Comparison of ENCODE assay signal across 30 cellular contexts in genomic region chr11:101474666-101475065, GRCh38.
"Had no signal": no experiment of that assay in that cellular context is flagged by ENCODE, and none has a peak within 500 bp of the region (broad histone marks: within the 10 kb centered on the region; RNA-seq: fewer than 3 reads in every experiment).

No MANE protein-coding gene starts in this region.

- H3K4me3 ChIP-seq: esophagus squamous epithelium, gastrocnemius medialis, heart right ventricle had no signal

- DNase-seq: activated CD4-positive, alpha-beta T cell treated with anti-CD3 and anti-CD28 coated beads for 1 hour; activated CD4-positive, alpha-beta T cell treated with anti-CD3 and anti-CD28 coated beads for 48 hours; activated CD4-positive, alpha-beta T cell treated with anti-CD3 and anti-CD28 coated beads, Interleukin-2, amount 50 U/mL, for 1 hour; activated CD4-positive, alpha-beta T cell treated with anti-CD3 and anti-CD28 coated beads, Interleukin-2, amount 50 U/mL, for 48 hours; activated CD8-positive, alpha-beta memory T cell treated with anti-CD3 and anti-CD28 coated beads for 24 hours; activated CD8-positive, alpha-beta T cell treated with anti-CD3 and anti-CD28 coated beads for 36 hours; activated effector memory CD4-positive, alpha-beta T cell treated with Interleukin-2 at 50 U/mL for 16 hours; activated gamma-delta T cell treated with Interleukin-2 at 50 U/mL for 16 hours; activated naive CD4-positive, alpha-beta T cell treated with anti-CD3 and anti-CD28 coated beads, Interleukin-2, amount 50 U/mL, for 16 hours; activated naive CD4-positive, alpha-beta T cell treated with Interleukin-2 at 50 U/mL for 16 hours; activated T-cell treated with anti-CD3 and anti-CD28 coated beads, Interleukin-2, amount 50 U/mL, for 4 hours; amniotic stem cell; anterior cingulate cortex; brain microvascular endothelial cell; caudate nucleus; cortex of kidney; dermis blood vessel endothelial cell; effector CD4-positive, alpha-beta T cell; effector memory CD8-positive, alpha-beta T cell; esophagus squamous epithelium; foreskin keratinocyte; gastrocnemius medialis; heart right ventricle; T-helper 2 cell had no signal

- H3K27ac ChIP-seq: brain microvascular endothelial cell, epithelial cell of prostate, esophagus squamous epithelium, foreskin keratinocyte, gastrocnemius medialis, heart right ventricle, VCaP had no signal

- H3K36me3 ChIP-seq: brain microvascular endothelial cell, esophagus squamous epithelium, gastrocnemius medialis, heart right ventricle had no signal

- H3K27me3 ChIP-seq: brain microvascular endothelial cell, esophagus squamous epithelium, foreskin keratinocyte, gastrocnemius medialis, heart right ventricle had no signal

- ATAC-seq: activated CD8-positive, alpha-beta T cell treated with anti-CD3 and anti-CD28 coated beads for 36 hours; activated T-cell treated with anti-CD3 and anti-CD28 coated beads, Interleukin-2, amount 50 U/mL, for 4 hours; activated T-helper 17 cell treated with anti-CD3 and anti-CD28 coated beads, Interleukin-2, amount 50 U/mL, for 72 hours; effector memory CD8-positive, alpha-beta T cell; foreskin keratinocyte; gastrocnemius medialis; heart right ventricle; WTC11 had no signal

- H3K4me1 ChIP-seq: gastrocnemius medialis, heart right ventricle had no signal

- FAIRE-seq: astrocyte, colon had no signal

- H3K9me3 ChIP-seq: esophagus squamous epithelium, gastrocnemius medialis, heart right ventricle had no signal
